8 cellular contexts compared by ENCODE assay signal in genomic region chr5:34957857-34958690, GRCh38. TPM values are rescaled to one million over a fixed set of nuclear protein-coding genes. Genes with fewer than 3 reads are reported as not detected.
DNase-seq lines count a peak whose midpoint lies in the region; ATAC-seq and TF ChIP-seq lines count a peak whose summit lies in the region.

No MANE protein-coding gene starts in this region.

- BruUV-seq in PC-3 (replicated peaks; lab: Mats Ljungman, UMichigan), result no TSS peak

- H3K36me3 ChIP-seq in PC-3 (ENCODE audit: low read depth, low read length) (peaks cover 7% of the 10 kb centered on the region; the same call in 1 of the 2 replicates), trophoblast cell (ENCODE audit: control insufficient read depth in 1 of 2, insufficient read depth in 2 of 2, low read length in 2 of 2) (peaks cover 1 to 3% of the 10 kb centered on the region in 2 experiments)

- no peak overlapping the region for H2BK120ac ChIP-seq in trophoblast cell (ENCODE audit: insufficient read depth, low read length, poor library complexity)

- ATAC-seq in activated T-cell treated with anti-CD3 and anti-CD28 coated beads, Interleukin-2, amount 50 U/mL, for 72 hours (replicated peaks in 1 of 2), result peak; percentile 52
- no peak for ATAC-seq in activated T-cell treated with anti-CD3 and anti-CD28 coated beads, Interleukin-2, amount 50 U/mL, for 4 hours
- ATAC-seq in HG02870 (IDR thresholded peaks at IDR 0.05; ENCODE audit: unreplicated experiment), result peak; percentile 25
- ATAC-seq in PC-3, result peak; percentile 74
- ATAC-seq in GM19452 (IDR thresholded peaks at IDR 0.05; ENCODE audit: unreplicated experiment), result no peak

- H2AK5ac ChIP-seq in trophoblast cell (ENCODE audit: low read length), result no peak overlapping the region

- H4K91ac ChIP-seq in trophoblast cell (ENCODE audit: low read depth, low read length), result no peak overlapping the region

- CTCF ChIA-PET in PC-3 (lab: Charles Lee), result interaction anchor here (1.0 kb wide), 1 partner anchor 45 kb away, joined by 3 read pairs; no protein-coding TSS in a partner anchor
- CTCF ChIA-PET in activated CD4-positive, alpha-beta memory T cell treated with anti-CD3 and anti-CD28 coated beads for 36 hours (lab: Charles Lee), result interaction anchor here (1.3 to 5.4 kb wide), 2 partner anchors 14 to 45 kb away, joined by 3 to 52 read pairs; no protein-coding TSS in a partner anchor

- H2BK12ac ChIP-seq in trophoblast cell (ENCODE audit: low read length), result no peak overlapping the region

- no peak for TF ChIP-seq POLR2A in erythroblast (IDR thresholded peaks at IDR 0.05; ENCODE audit: low read length)

- H2AFZ ChIP-seq in PC-3 (ENCODE audit: low read length), result no peak overlapping the region
- H2AFZ ChIP-seq in trophoblast cell (ENCODE audit: insufficient read depth, low read length, poor library complexity), result no peak overlapping the region

- no peaks in the 10 kb centered on the region for H3F3A ChIP-seq in PC-3 (ENCODE audit: low read length, unreplicated experiment)

- no peak overlapping the region for H2BK5ac ChIP-seq in trophoblast cell (ENCODE audit: low read depth, low read length, poor library complexity)

- no peaks in the 10 kb centered on the region for H3K9me3 ChIP-seq in PC-3 (ENCODE audit: low read length)
- no peaks in the 10 kb centered on the region for H3K9me3 ChIP-seq in trophoblast cell (ENCODE audit: insufficient read depth, low read depth, low read length)

- H3K23ac ChIP-seq in trophoblast cell (ENCODE audit: low read length), result no peak overlapping the region

- H3K9ac ChIP-seq in PC-3 (ENCODE audit: low read length) (no peak overlapping the region), trophoblast cell (ENCODE audit: low read length) (no peak overlapping the region)

- POLR2A ChIA-PET in PC-3 (lab: Charles Lee; ENCODE audit: unreplicated experiment), result interaction anchor here (0.6 kb wide), 1 partner anchor 28 kb away, joined by 3 read pairs; the partner anchor contains the start of gene DNAJC21
- POLR2A ChIA-PET in activated CD4-positive, alpha-beta memory T cell treated with anti-CD3 and anti-CD28 coated beads for 36 hours (lab: Charles Lee), result no interaction called here

- no peak overlapping the region for H4K12ac ChIP-seq in trophoblast cell (ENCODE audit: low read depth, low read length)

- H3K79me2 ChIP-seq in PC-3 (ENCODE audit: low read length) (no peaks in the 10 kb centered on the region), trophoblast cell (ENCODE audit: control insufficient read depth, insufficient read depth, low read length, poor library complexity) (no peaks in the 10 kb centered on the region)

- no peak overlapping the region for H3K4me3 Mint-ChIP-seq in activated T-cell treated with anti-CD3 and anti-CD28 coated beads, Interleukin-2, amount 50 U/mL, for 72 hours
- H3K4me3 Mint-ChIP-seq in activated T-cell treated with anti-CD3 and anti-CD28 coated beads, Interleukin-2, amount 50 U/mL, for 4 hours, result no peak overlapping the region
- no peak overlapping the region for H3K4me3 Mint-ChIP-seq in activated CD4-positive, alpha-beta memory T cell treated with anti-CD3 and anti-CD28 coated beads for 36 hours

- no peak overlapping the region for H3K4ac ChIP-seq in trophoblast cell (ENCODE audit: low read depth, low read length)

- H3K27me3 ChIP-seq in PC-3 (ENCODE audit: low read length), result no peaks in the 10 kb centered on the region
- no peaks in the 10 kb centered on the region for H3K27me3 ChIP-seq in trophoblast cell (ENCODE audit: insufficient read depth, low read length)

- no peak overlapping the region for H3K14ac ChIP-seq in trophoblast cell (ENCODE audit: low read length)

- H3K27ac ChIP-seq in PC-3 (ENCODE audit: low read length), result no peak overlapping the region
- H3K27ac ChIP-seq in trophoblast cell (ENCODE audit: low read depth, low read length), result no peak overlapping the region

- peak; percentile 77 for TF ChIP-seq CTCF in PC-3 (conservative IDR thresholded peaks at IDR 0.05; ENCODE audit: low read depth, low read length)

- no peaks in the 10 kb centered on the region for H3K27me3 Mint-ChIP-seq in activated T-cell treated with anti-CD3 and anti-CD28 coated beads, Interleukin-2, amount 50 U/mL, for 72 hours (ENCODE audit: low read depth)
- H3K27me3 Mint-ChIP-seq in activated T-cell treated with anti-CD3 and anti-CD28 coated beads, Interleukin-2, amount 50 U/mL, for 4 hours (ENCODE audit: low read depth), result no peaks in the 10 kb centered on the region
- no peaks in the 10 kb centered on the region for H3K27me3 Mint-ChIP-seq in activated CD4-positive, alpha-beta memory T cell treated with anti-CD3 and anti-CD28 coated beads for 36 hours

- no peaks in the 10 kb centered on the region for H3K79me1 ChIP-seq in trophoblast cell (ENCODE audit: low read length)

- no peaks in the 10 kb centered on the region for H3K9me2 ChIP-seq in PC-3 (replicated peaks; ENCODE audit: low read length)

- intact Hi-C loops in PC-3 (cut with micrococcal nuclease), result loop anchor here (2.0 kb wide), 2 partner anchors 27 to 45 kb away; no protein-coding TSS in a partner anchor
- intact Hi-C loops in activated CD4-positive, alpha-beta memory T cell treated with anti-CD3 and anti-CD28 coated beads for 36 hours (cut with micrococcal nuclease), result loop anchor here (1.0 kb wide), 1 partner anchor 45 kb away; no protein-coding TSS in a partner anchor

- peaks cover 2 to 9% of the 10 kb centered on the region in 2 donors for H3K36me3 Mint-ChIP-seq in activated T-cell treated with anti-CD3 and anti-CD28 coated beads, Interleukin-2, amount 50 U/mL, for 72 hours (ENCODE audit: insufficient read depth in 2 of 2)
- H3K36me3 Mint-ChIP-seq in activated T-cell treated with anti-CD3 and anti-CD28 coated beads, Interleukin-2, amount 50 U/mL, for 4 hours (ENCODE audit: insufficient read depth), result peaks cover 12% of the 10 kb centered on the region
- peaks cover 15% of the 10 kb centered on the region for H3K36me3 Mint-ChIP-seq in activated CD4-positive, alpha-beta memory T cell treated with anti-CD3 and anti-CD28 coated beads for 36 hours

- no peak for DNase-seq in activated T-cell treated with anti-CD3 and anti-CD28 coated beads, Interleukin-2, amount 50 U/mL, for 72 hours
- no peak for DNase-seq in activated T-cell treated with anti-CD3 and anti-CD28 coated beads, Interleukin-2, amount 50 U/mL, for 4 hours
- DNase-seq in PC-3 (peak; percentile 56), erythroblast (lab: John Stamatoyannopoulos, UW) (peak; percentile 19 to 43), trophoblast cell (peak in 1 of 2 donors; percentile 46)
- no peak for DNase-seq in activated CD4-positive, alpha-beta memory T cell treated with anti-CD3 and anti-CD28 coated beads for 36 hours

- H3K4me1 ChIP-seq in PC-3 (ENCODE audit: insufficient read depth, low read length), result peaks cover 13% of the 10 kb centered on the region
- peaks cover 0 to 4% of the 10 kb centered on the region in 2 experiments for H3K4me1 ChIP-seq in trophoblast cell (ENCODE audit: control insufficient read depth in 1 of 2, insufficient read depth in 2 of 2, low read length in 2 of 2)

- no peak overlapping the region for H3K4me3 ChIP-seq in PC-3 (ENCODE audit: low read length)
- no peak overlapping the region for H3K4me3 ChIP-seq in trophoblast cell (ENCODE audit: low read depth, low read length)

- no CpG with 5 or more reads among the region's 5 CpGs for WGBS in trophoblast cell (ENCODE audit: extremely low coverage, insufficient coverage, insufficient read length)

- peak overlapping the region; percentile 60 for H4K8ac ChIP-seq in trophoblast cell (ENCODE audit: low read depth, low read length)

- no peak overlapping the region for H3K4me2 ChIP-seq in PC-3 (ENCODE audit: low read length)
- H3K4me2 ChIP-seq in trophoblast cell (ENCODE audit: low read length), result no peak overlapping the region

- no peaks in the 10 kb centered on the region for H3K9me3 Mint-ChIP-seq in activated T-cell treated with anti-CD3 and anti-CD28 coated beads, Interleukin-2, amount 50 U/mL, for 72 hours
- H3K9me3 Mint-ChIP-seq in activated T-cell treated with anti-CD3 and anti-CD28 coated beads, Interleukin-2, amount 50 U/mL, for 4 hours, result no peaks in the 10 kb centered on the region
- H3K9me3 Mint-ChIP-seq in activated CD4-positive, alpha-beta memory T cell treated with anti-CD3 and anti-CD28 coated beads for 36 hours, result no peaks in the 10 kb centered on the region

- H3K18ac ChIP-seq in trophoblast cell (ENCODE audit: low read length), result no peak overlapping the region

- H3K4me1 Mint-ChIP-seq in activated T-cell treated with anti-CD3 and anti-CD28 coated beads, Interleukin-2, amount 50 U/mL, for 72 hours (ENCODE audit: low read depth), result peaks cover 17% of the 10 kb centered on the region
- H3K4me1 Mint-ChIP-seq in activated T-cell treated with anti-CD3 and anti-CD28 coated beads, Interleukin-2, amount 50 U/mL, for 4 hours (ENCODE audit: low read depth), result peaks cover 11% of the 10 kb centered on the region
- peaks cover 19% of the 10 kb centered on the region for H3K4me1 Mint-ChIP-seq in activated CD4-positive, alpha-beta memory T cell treated with anti-CD3 and anti-CD28 coated beads for 36 hours (ENCODE audit: low read depth)

- H4K20me1 ChIP-seq in PC-3 (ENCODE audit: low read length), result no peaks in the 10 kb centered on the region

- H3K27ac Mint-ChIP-seq in activated T-cell treated with anti-CD3 and anti-CD28 coated beads, Interleukin-2, amount 50 U/mL, for 72 hours, result peak overlapping the region; percentile 41
- no peak overlapping the region for H3K27ac Mint-ChIP-seq in activated CD4-positive, alpha-beta memory T cell treated with anti-CD3 and anti-CD28 coated beads for 36 hours

RNA-seq across cellular contexts. Expression of gene DNAJC21, which starts 28.7 kb away (rescaled TPM):
- total RNA-seq in activated T-cell treated with anti-CD3 and anti-CD28 coated beads, Interleukin-2, amount 50 U/mL, for 72 hours, result 10 to 100 TPM; 64.0 to 77.3 TPM
- 10 to 100 TPM; 56.3 to 64.0 (median 61.7) TPM for total RNA-seq in activated T-cell treated with anti-CD3 and anti-CD28 coated beads, Interleukin-2, amount 50 U/mL, for 4 hours
- 21.7 and 21.8 TPM in 2 replicates for total RNA-seq in PC-3 (2014; rRNA removed)
- polyA plus RNA-seq in trophoblast cell (2013), result 49.8 and 50.4 TPM in 2 replicates
- 10 to 100 TPM; 60.3 to 62.3 TPM for total RNA-seq in activated CD4-positive, alpha-beta memory T cell treated with anti-CD3 and anti-CD28 coated beads for 36 hours

RNA-seq across cellular contexts. Expression of gene BRIX1, which starts 42.6 kb away (rescaled TPM):
- 10 to 100 TPM; 34.7 to 35.7 TPM for total RNA-seq in activated T-cell treated with anti-CD3 and anti-CD28 coated beads, Interleukin-2, amount 50 U/mL, for 72 hours
- total RNA-seq in activated T-cell treated with anti-CD3 and anti-CD28 coated beads, Interleukin-2, amount 50 U/mL, for 4 hours, result 100 to 1,000 TPM; 134 to 152 (median 138) TPM
- total RNA-seq in PC-3 (2014; rRNA removed), result 49.0 and 63.2 TPM in 2 replicates
- polyA plus RNA-seq in trophoblast cell (2013), result 49.2 and 53.1 TPM in 2 replicates
- 10 to 100 TPM; 67.4 to 71.4 TPM for total RNA-seq in activated CD4-positive, alpha-beta memory T cell treated with anti-CD3 and anti-CD28 coated beads for 36 hours

RNA-seq across cellular contexts. Expression of gene RAD1, which starts 42.8 kb away (rescaled TPM):
- 10 to 100 TPM; 36.8 to 43.8 TPM for total RNA-seq in activated T-cell treated with anti-CD3 and anti-CD28 coated beads, Interleukin-2, amount 50 U/mL, for 72 hours
- total RNA-seq in activated T-cell treated with anti-CD3 and anti-CD28 coated beads, Interleukin-2, amount 50 U/mL, for 4 hours, result 10 to 100 TPM; 45.3 to 50.1 (median 49.6) TPM
- total RNA-seq in PC-3 (2014; rRNA removed), result 22.5 and 62.5 TPM in 2 replicates
- 29.7 and 31.0 TPM in 2 replicates for polyA plus RNA-seq in trophoblast cell (2013)
- total RNA-seq in activated CD4-positive, alpha-beta memory T cell treated with anti-CD3 and anti-CD28 coated beads for 36 hours, result 10 to 100 TPM; 36.2 to 38.3 TPM

Comparison
In these comparisons a context has a peak if more than half of its experiments do, and no peak if none do; other contexts are left out.
1. ATAC-seq: peak in activated T-cell treated with anti-CD3 and anti-CD28 coated beads, Interleukin-2, amount 50 U/mL, for 72 hours (2 of 2), HG02870 (single experiment) and PC-3 (single experiment); none in activated T-cell treated with anti-CD3 and anti-CD28 coated beads, Interleukin-2, amount 50 U/mL, for 4 hours (0 of 2) and GM19452 (single experiment).
2. DNase-seq: peak in PC-3 (single experiment) and erythroblast (2 of 2); none in activated T-cell treated with anti-CD3 and anti-CD28 coated beads, Interleukin-2, amount 50 U/mL, for 72 hours (0 of 2), activated T-cell treated with anti-CD3 and anti-CD28 coated beads, Interleukin-2, amount 50 U/mL, for 4 hours (single experiment) and activated CD4-positive, alpha-beta memory T cell treated with anti-CD3 and anti-CD28 coated beads for 36 hours (single experiment).